ENCODE assay signal across 36 cellular contexts in genomic region chrX:132165005-132165404, GRCh38. TPM values are rescaled to one million over a fixed set of nuclear protein-coding genes. Genes with fewer than 3 reads are reported as not detected.
"Had no signal": no experiment of that assay in that cellular context is flagged by ENCODE, and none has a peak within 500 bp of the region (broad histone marks: within the 10 kb centered on the region; RNA-seq: fewer than 3 reads in every experiment).

No MANE protein-coding gene starts in this region.

- H3K4me3 ChIP-seq: MG63 had no signal

- H3K9me3 ChIP-seq: MG63 had no signal

- H3K27me3 ChIP-seq: MG63 had no signal

- DNase-seq: Karpas-422, Kasumi-1, MG63, MM.1S, MV-4-11, NCI-H1048, NCI-H1092, NCI-H1092 treated with DMSO at 0.1 percent for 48 hours, NCI-H1105, NCI-H1105 treated with DMSO at 0.1 percent for 48 hours, NCI-H1417, NCI-H1417 treated with DMSO at 0.1 percent for 48 hours, NCI-H1436, NCI-H1436 treated with DMSO at 0.1 percent for 48 hours, NCI-H146, NCI-H1694, NCI-H1694 treated with DMSO at 0.1 percent for 48 hours, NCI-H187, NCI-H187 treated with DMSO at 0.1 percent for 48 hours, NCI-H1930, NCI-H2029, NCI-H2029 treated with DMSO at 0.1 percent for 48 hours, NCI-H2081, NCI-H2081 treated with DMSO at 0.1 percent for 48 hours, NCI-H2107, NCI-H2171, NCI-H2171 treated with DMSO at 0.1 percent for 48 hours, NCI-H2227 treated with DMSO at 0.1 percent for 48 hours, NCI-H345, NCI-H446, NCI-H446 treated with DMSO at 0.1 percent for 48 hours, NCI-H510A, NCI-H510A treated with DMSO at 0.1 percent for 48 hours had no signal

- H3K36me3 ChIP-seq: MG63 had no signal

RNA-seq across cellular contexts. Expression of gene FRMD7, which starts 37.2 kb away (rescaled TPM):
- total RNA-seq: LHCN-M2, MCF 10A, NCI-H460 had no signal
